In genomic region chr10:35642023-35642792, GRCh38 we compare ENCODE assay signal across 8 cellular contexts. TPM values are rescaled to one million over a fixed set of nuclear protein-coding genes. Genes with fewer than 3 reads are reported as not detected.
DNase-seq lines count a peak whose midpoint lies in the region; ATAC-seq and TF ChIP-seq lines count a peak whose summit lies in the region.

A gene with protein sequence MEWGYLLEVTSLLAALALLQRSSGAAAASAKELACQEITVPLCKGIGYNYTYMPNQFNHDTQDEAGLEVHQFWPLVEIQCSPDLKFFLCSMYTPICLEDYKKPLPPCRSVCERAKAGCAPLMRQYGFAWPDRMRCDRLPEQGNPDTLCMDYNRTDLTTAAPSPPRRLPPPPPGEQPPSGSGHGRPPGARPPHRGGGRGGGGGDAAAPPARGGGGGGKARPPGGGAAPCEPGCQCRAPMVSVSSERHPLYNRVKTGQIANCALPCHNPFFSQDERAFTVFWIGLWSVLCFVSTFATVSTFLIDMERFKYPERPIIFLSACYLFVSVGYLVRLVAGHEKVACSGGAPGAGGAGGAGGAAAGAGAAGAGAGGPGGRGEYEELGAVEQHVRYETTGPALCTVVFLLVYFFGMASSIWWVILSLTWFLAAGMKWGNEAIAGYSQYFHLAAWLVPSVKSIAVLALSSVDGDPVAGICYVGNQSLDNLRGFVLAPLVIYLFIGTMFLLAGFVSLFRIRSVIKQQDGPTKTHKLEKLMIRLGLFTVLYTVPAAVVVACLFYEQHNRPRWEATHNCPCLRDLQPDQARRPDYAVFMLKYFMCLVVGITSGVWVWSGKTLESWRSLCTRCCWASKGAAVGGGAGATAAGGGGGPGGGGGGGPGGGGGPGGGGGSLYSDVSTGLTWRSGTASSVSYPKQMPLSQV (minus strand): TSS chr10:35642296. CDS start chr10:35641429, 867 bp downstream.

- peak within 1 kb of the TSS; percentile 33 for H3K27ac Mint-ChIP-seq in CD4-positive, alpha-beta T cell

- POLR2A ChIA-PET in CD4-positive, alpha-beta T cell (lab: Charles Lee), result no interaction called here

- H3K27me3 Mint-ChIP-seq in CD4-positive, alpha-beta T cell, result peaks cover 58% of the 10 kb centered on the region

- no peaks in the 10 kb centered on the region for H3K36me3 Mint-ChIP-seq in CD4-positive, alpha-beta T cell (ENCODE audit: low read depth)

- TF ChIP-seq CTCF in CD4-positive, alpha-beta T cell (IDR thresholded peaks at IDR 0.05), result no peak
- TF ChIP-seq CTCF in epithelial cell of proximal tubule (conservative IDR thresholded peaks at IDR 0.05; ENCODE audit: low read depth, low read length), result peak; percentile 20

- DNase-seq in CD4-positive, alpha-beta T cell, result peak; percentile 30 to 68 (median 54)
- DNase-seq in NCI-H82 treated with DMSO at 0.1 percent for 48 hours (lab: John Stamatoyannopoulos, UW; ENCODE audit: unreplicated experiment) (peak; percentile 55), activated T-cell treated with anti-CD3 and anti-CD28 coated beads for 48 hours (ENCODE audit: low read depth) (peak; percentile 72), epithelial cell of proximal tubule (ENCODE audit: low read depth) (no peak), mucosa of gallbladder (ENCODE audit: low spot score) (peak; percentile 93)
- peak; percentile 64 to 65 for DNase-seq in stimulated activated CD8-positive, alpha-beta memory T cell treated with anti-CD3 and anti-CD28 coated beads, Interleukin-2, amount 100 ng/mL, for 48 hours (ENCODE audit: low read depth in 2 of 2)

- intact Hi-C loops in CD4-positive, alpha-beta T cell (cut with DNase I, micrococcal nuclease), result loop anchor here in 1 of 2 experiments (5.0 kb wide), 1 partner anchor 305 kb away; the partner anchor contains the start of gene CCNY

- H3K4me3 Mint-ChIP-seq in CD4-positive, alpha-beta T cell, result peak within 1 kb of the TSS; percentile 94

- ATAC-seq in CD4-positive, alpha-beta T cell (ENCODE audit: poor library complexity), result peak; percentile 85
- ATAC-seq in GM19438 (IDR thresholded peaks at IDR 0.05; ENCODE audit: low read depth, unreplicated experiment) (peak; percentile 84), HG03558 (IDR thresholded peaks at IDR 0.05; ENCODE audit: extremely low read depth, unreplicated experiment) (peak; percentile 80)

- no peak within 1 kb of the TSS for H3K27ac ChIP-seq in CD4-positive, alpha-beta T cell (ENCODE audit: low read depth, low read length)

- peak within 1 kb of the TSS; percentile 68 for H3K4me3 ChIP-seq in epithelial cell of proximal tubule (ENCODE audit: low read depth, low read length)

- H3K9me3 ChIP-seq in CD4-positive, alpha-beta T cell (ENCODE audit: control insufficient read depth, low read length), result no peaks in the 10 kb centered on the region

- CTCF ChIA-PET in CD4-positive, alpha-beta T cell (lab: Charles Lee), result no interaction called here

- peaks cover 39% of the 10 kb centered on the region for H3K4me1 Mint-ChIP-seq in CD4-positive, alpha-beta T cell (ENCODE audit: low read depth)

- H3K27me3 ChIP-seq in CD4-positive, alpha-beta T cell (ENCODE audit: control insufficient read depth, insufficient read depth, low read length), result peaks cover 17% of the 10 kb centered on the region

- no peaks in the 10 kb centered on the region for H3K9me3 Mint-ChIP-seq in CD4-positive, alpha-beta T cell

RNA-seq across cellular contexts. Expression of the gene that starts here (rescaled TPM):
- 1 to 10 TPM; 2.1 to 2.2 TPM for total RNA-seq in CD4-positive, alpha-beta T cell
- 8.2 and 13.4 TPM in 2 replicates for total RNA-seq in epithelial cell of proximal tubule
- 9.4 TPM for total RNA-seq in mucosa of gallbladder
